ENCODE assay signal across 8 cellular contexts in genomic region chr1:77219166-77219887, GRCh38. TPM values are rescaled to one million over a fixed set of nuclear protein-coding genes. Genes with fewer than 3 reads are reported as not detected.
A peak's percentile ranks its signal among the peaks of the same experiment; 100 is the strongest.
DNase-seq lines count a peak whose midpoint lies in the region; ATAC-seq and TF ChIP-seq lines count a peak whose summit lies in the region.

TSS of gene PIGK (minus strand) at chr1:77219430. CDS start at chr1:77219402, 28 bp downstream.

- TF ChIP-seq CTCF in BE2C (IDR thresholded peaks at IDR 0.05; ENCODE audit: low read depth, low read length): no peak
- no peak for TF ChIP-seq CTCF in coronary artery (IDR thresholded peaks at IDR 0.05)

- H3K4me1 ChIP-seq in BE2C: no peaks in the 10 kb centered on the region

- DNase-seq in BE2C (peak; percentile 74), GM19238 (ENCODE audit: insufficient read length, low spot score) (peak; percentile 55), NCI-H524 (lab: John Stamatoyannopoulos, UW) (peak; percentile 78 to 90), coronary artery (ENCODE audit: low spot score) (peak; percentile 86)
- peak; percentile 97 for DNase-seq in activated CD4-positive, alpha-beta T cell treated with anti-CD3 and anti-CD28 coated beads, Interleukin-2, amount 10 ng/mL, durations not matched to agents 24 days and 14 days
- peak; percentile 80 for DNase-seq in stimulated activated CD4-positive, alpha-beta T cell treated with anti-CD3 and anti-CD28 coated beads, Interleukin-1b, Interleukin-23, amount 100 ng/mL, for 4 hours (ENCODE audit: low read depth in 2 of 2)

- H3K36me3 ChIP-seq in BE2C: no peaks in the 10 kb centered on the region

- H3K9me3 Mint-ChIP-seq in activated CD4-positive, alpha-beta T cell treated with anti-CD3 and anti-CD28 coated beads, Interleukin-2, amount 10 ng/mL, durations not matched to agents 24 days and 14 days: peaks cover 5% of the 10 kb centered on the region

- H3K4me1 Mint-ChIP-seq in activated CD4-positive, alpha-beta T cell treated with anti-CD3 and anti-CD28 coated beads, Interleukin-2, amount 10 ng/mL, durations not matched to agents 24 days and 14 days: peaks cover 20% of the 10 kb centered on the region

- ATAC-seq in HG03442 (IDR thresholded peaks at IDR 0.05; ENCODE audit: unreplicated experiment): peak; percentile 97

- H3K27me3 Mint-ChIP-seq in activated CD4-positive, alpha-beta T cell treated with anti-CD3 and anti-CD28 coated beads, Interleukin-2, amount 10 ng/mL, durations not matched to agents 24 days and 14 days: no peaks in the 10 kb centered on the region

- H3K4me3 ChIP-seq in BE2C (ENCODE audit: low read depth, low read length) (peak within 1 kb of the TSS; percentile 86), coronary artery (peak within 1 kb of the TSS; percentile 86)

- peak within 1 kb of the TSS; percentile 90 for H3K27ac Mint-ChIP-seq in activated CD4-positive, alpha-beta T cell treated with anti-CD3 and anti-CD28 coated beads, Interleukin-2, amount 10 ng/mL, durations not matched to agents 24 days and 14 days

- H3K27ac ChIP-seq in coronary artery (peak within 1 kb of the TSS; percentile 76 to 87), layer of hippocampus (ENCODE audit: low read depth, low read length) (peak within 1 kb of the TSS; percentile 64)

- H3K36me3 Mint-ChIP-seq in activated CD4-positive, alpha-beta T cell treated with anti-CD3 and anti-CD28 coated beads, Interleukin-2, amount 10 ng/mL, durations not matched to agents 24 days and 14 days (ENCODE audit: low read depth): peaks cover 10% of the 10 kb centered on the region

- no peaks in the 10 kb centered on the region for H3K9me3 ChIP-seq in BE2C

- peak within 1 kb of the TSS; percentile 94 for H3K4me3 Mint-ChIP-seq in activated CD4-positive, alpha-beta T cell treated with anti-CD3 and anti-CD28 coated beads, Interleukin-2, amount 10 ng/mL, durations not matched to agents 24 days and 14 days

- H3K27me3 ChIP-seq in BE2C (no peaks in the 10 kb centered on the region), layer of hippocampus (ENCODE audit: control insufficient read depth, insufficient read depth, low read length) (no peaks in the 10 kb centered on the region)

- intact Hi-C loops in activated CD4-positive, alpha-beta T cell treated with anti-CD3 and anti-CD28 coated beads, Interleukin-2, amount 10 ng/mL, durations not matched to agents 24 days and 14 days (cut with micrococcal nuclease): loop anchor here (1.0 to 10.0 kb wide), 5 partner anchors 63 to 947 kb away; partner anchors contain the start of genes AK5 and DNAJB4

RNA-seq across cellular contexts. Expression of gene PIGK, which starts in this region (rescaled TPM):
- 10.2 TPM for polyA plus RNA-seq in BE2C (2012; ENCODE audit: insufficient read depth, insufficient read length, low read depth)
- total RNA-seq in activated CD4-positive, alpha-beta T cell treated with anti-CD3 and anti-CD28 coated beads, Interleukin-2, amount 10 ng/mL, durations not matched to agents 24 days and 14 days: 19.3 and 20.3 TPM in 2 replicates

Comparison
In these comparisons a context has a peak if more than half of its experiments do, and no peak if none do; other contexts are left out.
1. Peak in every context shown above with its lines: DNase-seq, ATAC-seq, H3K4me3 ChIP-seq and H3K27ac ChIP-seq.